ENCODE assay signal across 1 cellular context in the genomic region with DNA sequence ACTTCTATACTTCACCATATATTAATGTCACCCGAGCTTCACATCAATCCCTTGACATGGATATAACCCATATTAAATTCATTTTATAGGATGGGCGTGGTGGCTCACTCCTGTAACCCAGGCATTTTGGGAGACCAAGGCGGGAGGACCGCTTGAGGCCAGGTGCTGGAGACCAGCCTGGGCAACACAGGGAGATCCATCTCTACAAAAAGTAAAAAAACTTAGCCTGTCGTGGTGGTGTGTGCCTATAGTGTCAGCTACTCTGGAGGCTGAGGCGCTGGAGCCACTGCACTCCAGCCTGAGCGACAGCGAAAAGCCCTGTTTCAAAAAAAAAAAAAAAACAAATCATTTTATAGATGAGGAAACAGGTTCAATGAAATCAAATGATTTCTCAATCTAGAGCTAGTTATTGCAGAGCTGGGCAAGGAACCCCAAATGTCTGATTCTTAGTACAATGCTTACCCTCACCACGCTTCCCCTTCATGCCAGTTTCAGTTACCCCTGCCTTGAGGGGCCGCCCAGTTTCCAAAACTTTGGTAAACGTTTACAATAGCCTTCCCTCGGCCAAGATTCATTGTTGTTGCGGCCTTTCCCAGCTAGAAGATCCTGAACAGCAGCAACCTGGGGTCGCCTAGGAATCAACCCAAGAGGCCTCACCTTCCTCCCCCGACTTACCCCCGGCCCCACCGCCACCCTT.
TF ChIP-seq lines count a peak whose summit lies in the region.

No MANE protein-coding gene starts in this region.

TF ChIP-seq in HepG2, 621 proteins besides CTCF, POLR2A, EP300 and RAD21 (continues in another document):
- TF ChIP-seq, protein P1, sequence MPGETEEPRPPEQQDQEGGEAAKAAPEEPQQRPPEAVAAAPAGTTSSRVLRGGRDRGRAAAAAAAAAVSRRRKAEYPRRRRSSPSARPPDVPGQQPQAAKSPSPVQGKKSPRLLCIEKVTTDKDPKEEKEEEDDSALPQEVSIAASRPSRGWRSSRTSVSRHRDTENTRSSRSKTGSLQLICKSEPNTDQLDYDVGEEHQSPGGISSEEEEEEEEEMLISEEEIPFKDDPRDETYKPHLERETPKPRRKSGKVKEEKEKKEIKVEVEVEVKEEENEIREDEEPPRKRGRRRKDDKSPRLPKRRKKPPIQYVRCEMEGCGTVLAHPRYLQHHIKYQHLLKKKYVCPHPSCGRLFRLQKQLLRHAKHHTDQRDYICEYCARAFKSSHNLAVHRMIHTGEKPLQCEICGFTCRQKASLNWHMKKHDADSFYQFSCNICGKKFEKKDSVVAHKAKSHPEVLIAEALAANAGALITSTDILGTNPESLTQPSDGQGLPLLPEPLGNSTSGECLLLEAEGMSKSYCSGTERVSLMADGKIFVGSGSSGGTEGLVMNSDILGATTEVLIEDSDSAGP (CRISPR knock-in tag; IDR thresholded peaks at IDR 0.05; ENCODE audit: borderline replicate concordance) = no peak
- no peak for TF ChIP-seq ZNF614 (CRISPR knock-in tag; IDR thresholded peaks at IDR 0.05; ENCODE audit: borderline replicate concordance)
- TF ChIP-seq, protein P2, sequence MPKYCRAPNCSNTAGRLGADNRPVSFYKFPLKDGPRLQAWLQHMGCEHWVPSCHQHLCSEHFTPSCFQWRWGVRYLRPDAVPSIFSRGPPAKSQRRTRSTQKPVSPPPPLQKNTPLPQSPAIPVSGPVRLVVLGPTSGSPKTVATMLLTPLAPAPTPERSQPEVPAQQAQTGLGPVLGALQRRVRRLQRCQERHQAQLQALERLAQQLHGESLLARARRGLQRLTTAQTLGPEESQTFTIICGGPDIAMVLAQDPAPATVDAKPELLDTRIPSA (CRISPR knock-in tag; IDR thresholded peaks at IDR 0.05; ENCODE audit: borderline replicate concordance) = 0 out of 2 replicates have a peak, but pooled peaks have one; percentile 3
- TF ChIP-seq, protein P3, sequence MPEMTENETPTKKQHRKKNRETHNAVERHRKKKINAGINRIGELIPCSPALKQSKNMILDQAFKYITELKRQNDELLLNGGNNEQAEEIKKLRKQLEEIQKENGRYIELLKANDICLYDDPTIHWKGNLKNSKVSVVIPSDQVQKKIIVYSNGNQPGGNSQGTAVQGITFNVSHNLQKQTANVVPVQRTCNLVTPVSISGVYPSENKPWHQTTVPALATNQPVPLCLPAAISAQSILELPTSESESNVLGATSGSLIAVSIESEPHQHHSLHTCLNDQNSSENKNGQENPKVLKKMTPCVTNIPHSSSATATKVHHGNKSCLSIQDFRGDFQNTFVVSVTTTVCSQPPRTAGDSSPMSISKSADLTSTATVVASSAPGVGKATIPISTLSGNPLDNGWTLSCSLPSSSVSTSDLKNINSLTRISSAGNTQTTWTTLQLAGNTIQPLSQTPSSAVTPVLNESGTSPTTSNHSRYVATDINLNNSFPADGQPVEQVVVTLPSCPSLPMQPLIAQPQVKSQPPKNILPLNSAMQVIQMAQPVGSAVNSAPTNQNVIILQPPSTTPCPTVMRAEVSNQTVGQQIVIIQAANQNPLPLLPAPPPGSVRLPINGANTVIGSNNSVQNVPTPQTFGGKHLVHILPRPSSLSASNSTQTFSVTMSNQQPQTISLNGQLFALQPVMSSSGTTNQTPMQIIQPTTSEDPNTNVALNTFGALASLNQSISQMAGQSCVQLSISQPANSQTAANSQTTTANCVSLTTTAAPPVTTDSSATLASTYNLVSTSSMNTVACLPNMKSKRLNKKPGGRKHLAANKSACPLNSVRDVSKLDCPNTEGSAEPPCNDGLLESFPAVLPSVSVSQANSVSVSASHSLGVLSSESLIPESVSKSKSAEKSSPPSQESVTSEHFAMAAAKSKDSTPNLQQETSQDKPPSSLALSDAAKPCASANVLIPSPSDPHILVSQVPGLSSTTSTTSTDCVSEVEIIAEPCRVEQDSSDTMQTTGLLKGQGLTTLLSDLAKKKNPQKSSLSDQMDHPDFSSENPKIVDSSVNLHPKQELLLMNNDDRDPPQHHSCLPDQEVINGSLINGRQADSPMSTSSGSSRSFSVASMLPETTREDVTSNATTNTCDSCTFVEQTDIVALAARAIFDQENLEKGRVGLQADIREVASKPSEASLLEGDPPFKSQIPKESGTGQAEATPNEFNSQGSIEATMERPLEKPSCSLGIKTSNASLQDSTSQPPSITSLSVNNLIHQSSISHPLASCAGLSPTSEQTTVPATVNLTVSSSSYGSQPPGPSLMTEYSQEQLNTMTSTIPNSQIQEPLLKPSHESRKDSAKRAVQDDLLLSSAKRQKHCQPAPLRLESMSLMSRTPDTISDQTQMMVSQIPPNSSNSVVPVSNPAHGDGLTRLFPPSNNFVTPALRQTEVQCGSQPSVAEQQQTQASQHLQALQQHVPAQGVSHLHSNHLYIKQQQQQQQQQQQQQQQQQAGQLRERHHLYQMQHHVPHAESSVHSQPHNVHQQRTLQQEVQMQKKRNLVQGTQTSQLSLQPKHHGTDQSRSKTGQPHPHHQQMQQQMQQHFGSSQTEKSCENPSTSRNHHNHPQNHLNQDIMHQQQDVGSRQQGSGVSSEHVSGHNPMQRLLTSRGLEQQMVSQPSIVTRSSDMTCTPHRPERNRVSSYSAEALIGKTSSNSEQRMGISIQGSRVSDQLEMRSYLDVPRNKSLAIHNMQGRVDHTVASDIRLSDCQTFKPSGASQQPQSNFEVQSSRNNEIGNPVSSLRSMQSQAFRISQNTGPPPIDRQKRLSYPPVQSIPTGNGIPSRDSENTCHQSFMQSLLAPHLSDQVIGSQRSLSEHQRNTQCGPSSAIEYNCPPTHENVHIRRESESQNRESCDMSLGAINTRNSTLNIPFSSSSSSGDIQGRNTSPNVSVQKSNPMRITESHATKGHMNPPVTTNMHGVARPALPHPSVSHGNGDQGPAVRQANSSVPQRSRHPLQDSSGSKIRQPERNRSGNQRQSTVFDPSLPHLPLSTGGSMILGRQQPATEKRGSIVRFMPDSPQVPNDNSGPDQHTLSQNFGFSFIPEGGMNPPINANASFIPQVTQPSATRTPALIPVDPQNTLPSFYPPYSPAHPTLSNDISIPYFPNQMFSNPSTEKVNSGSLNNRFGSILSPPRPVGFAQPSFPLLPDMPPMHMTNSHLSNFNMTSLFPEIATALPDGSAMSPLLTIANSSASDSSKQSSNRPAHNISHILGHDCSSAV (CRISPR knock-in tag; IDR thresholded peaks at IDR 0.05; ENCODE audit: borderline replicate concordance) = no peak
- TF ChIP-seq ZNF567 (CRISPR knock-in tag; IDR thresholded peaks at IDR 0.05; ENCODE audit: borderline replicate concordance) = 0 out of 2 replicates have a peak, but pooled peaks have one; percentile 39
- TF ChIP-seq, protein P4, sequence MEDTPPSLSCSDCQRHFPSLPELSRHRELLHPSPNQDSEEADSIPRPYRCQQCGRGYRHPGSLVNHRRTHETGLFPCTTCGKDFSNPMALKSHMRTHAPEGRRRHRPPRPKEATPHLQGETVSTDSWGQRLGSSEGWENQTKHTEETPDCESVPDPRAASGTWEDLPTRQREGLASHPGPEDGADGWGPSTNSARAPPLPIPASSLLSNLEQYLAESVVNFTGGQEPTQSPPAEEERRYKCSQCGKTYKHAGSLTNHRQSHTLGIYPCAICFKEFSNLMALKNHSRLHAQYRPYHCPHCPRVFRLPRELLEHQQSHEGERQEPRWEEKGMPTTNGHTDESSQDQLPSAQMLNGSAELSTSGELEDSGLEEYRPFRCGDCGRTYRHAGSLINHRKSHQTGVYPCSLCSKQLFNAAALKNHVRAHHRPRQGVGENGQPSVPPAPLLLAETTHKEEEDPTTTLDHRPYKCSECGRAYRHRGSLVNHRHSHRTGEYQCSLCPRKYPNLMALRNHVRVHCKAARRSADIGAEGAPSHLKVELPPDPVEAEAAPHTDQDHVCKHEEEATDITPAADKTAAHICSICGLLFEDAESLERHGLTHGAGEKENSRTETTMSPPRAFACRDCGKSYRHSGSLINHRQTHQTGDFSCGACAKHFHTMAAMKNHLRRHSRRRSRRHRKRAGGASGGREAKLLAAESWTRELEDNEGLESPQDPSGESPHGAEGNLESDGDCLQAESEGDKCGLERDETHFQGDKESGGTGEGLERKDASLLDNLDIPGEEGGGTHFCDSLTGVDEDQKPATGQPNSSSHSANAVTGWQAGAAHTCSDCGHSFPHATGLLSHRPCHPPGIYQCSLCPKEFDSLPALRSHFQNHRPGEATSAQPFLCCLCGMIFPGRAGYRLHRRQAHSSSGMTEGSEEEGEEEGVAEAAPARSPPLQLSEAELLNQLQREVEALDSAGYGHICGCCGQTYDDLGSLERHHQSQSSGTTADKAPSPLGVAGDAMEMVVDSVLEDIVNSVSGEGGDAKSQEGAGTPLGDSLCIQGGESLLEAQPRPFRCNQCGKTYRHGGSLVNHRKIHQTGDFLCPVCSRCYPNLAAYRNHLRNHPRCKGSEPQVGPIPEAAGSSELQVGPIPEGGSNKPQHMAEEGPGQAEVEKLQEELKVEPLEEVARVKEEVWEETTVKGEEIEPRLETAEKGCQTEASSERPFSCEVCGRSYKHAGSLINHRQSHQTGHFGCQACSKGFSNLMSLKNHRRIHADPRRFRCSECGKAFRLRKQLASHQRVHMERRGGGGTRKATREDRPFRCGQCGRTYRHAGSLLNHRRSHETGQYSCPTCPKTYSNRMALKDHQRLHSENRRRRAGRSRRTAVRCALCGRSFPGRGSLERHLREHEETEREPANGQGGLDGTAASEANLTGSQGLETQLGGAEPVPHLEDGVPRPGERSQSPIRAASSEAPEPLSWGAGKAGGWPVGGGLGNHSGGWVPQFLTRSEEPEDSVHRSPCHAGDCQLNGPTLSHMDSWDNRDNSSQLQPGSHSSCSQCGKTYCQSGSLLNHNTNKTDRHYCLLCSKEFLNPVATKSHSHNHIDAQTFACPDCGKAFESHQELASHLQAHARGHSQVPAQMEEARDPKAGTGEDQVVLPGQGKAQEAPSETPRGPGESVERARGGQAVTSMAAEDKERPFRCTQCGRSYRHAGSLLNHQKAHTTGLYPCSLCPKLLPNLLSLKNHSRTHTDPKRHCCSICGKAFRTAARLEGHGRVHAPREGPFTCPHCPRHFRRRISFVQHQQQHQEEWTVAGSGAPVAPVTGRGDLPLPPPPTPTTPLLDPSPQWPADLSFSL (CRISPR knock-in tag; IDR thresholded peaks at IDR 0.05) = no peak
- no peak for TF ChIP-seq KMT2B (CRISPR knock-in tag; IDR thresholded peaks at IDR 0.05)
- TF ChIP-seq ZNF329 (CRISPR knock-in tag; IDR thresholded peaks at IDR 0.05; ENCODE audit: low read depth) = no peak
- TF ChIP-seq KLF9 (CRISPR knock-in tag; IDR thresholded peaks at IDR 0.05; ENCODE audit: low read depth) = no peak
- no peak for TF ChIP-seq ZNF678 (CRISPR knock-in tag; IDR thresholded peaks at IDR 0.05)
- no peak for TF ChIP-seq ZMYM4 (CRISPR knock-in tag; IDR thresholded peaks at IDR 0.05)
- TF ChIP-seq, protein P5, sequence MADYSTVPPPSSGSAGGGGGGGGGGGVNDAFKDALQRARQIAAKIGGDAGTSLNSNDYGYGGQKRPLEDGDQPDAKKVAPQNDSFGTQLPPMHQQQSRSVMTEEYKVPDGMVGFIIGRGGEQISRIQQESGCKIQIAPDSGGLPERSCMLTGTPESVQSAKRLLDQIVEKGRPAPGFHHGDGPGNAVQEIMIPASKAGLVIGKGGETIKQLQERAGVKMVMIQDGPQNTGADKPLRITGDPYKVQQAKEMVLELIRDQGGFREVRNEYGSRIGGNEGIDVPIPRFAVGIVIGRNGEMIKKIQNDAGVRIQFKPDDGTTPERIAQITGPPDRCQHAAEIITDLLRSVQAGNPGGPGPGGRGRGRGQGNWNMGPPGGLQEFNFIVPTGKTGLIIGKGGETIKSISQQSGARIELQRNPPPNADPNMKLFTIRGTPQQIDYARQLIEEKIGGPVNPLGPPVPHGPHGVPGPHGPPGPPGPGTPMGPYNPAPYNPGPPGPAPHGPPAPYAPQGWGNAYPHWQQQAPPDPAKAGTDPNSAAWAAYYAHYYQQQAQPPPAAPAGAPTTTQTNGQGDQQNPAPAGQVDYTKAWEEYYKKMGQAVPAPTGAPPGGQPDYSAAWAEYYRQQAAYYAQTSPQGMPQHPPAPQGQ (CRISPR knock-in tag; IDR thresholded peaks at IDR 0.05; ENCODE audit: borderline replicate concordance) = no peak
- TF ChIP-seq ZSCAN21 (CRISPR knock-in tag; IDR thresholded peaks at IDR 0.05; ENCODE audit: borderline replicate concordance) = no peak
- TF ChIP-seq ZFP36L1 (CRISPR knock-in tag; IDR thresholded peaks at IDR 0.05) = no peak
- no peak for TF ChIP-seq MAFG (CRISPR knock-in tag; IDR thresholded peaks at IDR 0.05)
- no peak for TF ChIP-seq HDAC2 (CRISPR knock-in tag; IDR thresholded peaks at IDR 0.05)
- no peak for TF ChIP-seq ZNF34 (CRISPR knock-in tag; IDR thresholded peaks at IDR 0.05; ENCODE audit: borderline replicate concordance)
- TF ChIP-seq ATRX (CRISPR knock-in tag; IDR thresholded peaks at IDR 0.05; ENCODE audit: borderline replicate concordance) = no peak
- TF ChIP-seq SSRP1 (CRISPR knock-in tag; IDR thresholded peaks at IDR 0.05) = no peak
- no peak for TF ChIP-seq ZSCAN9 (CRISPR knock-in tag; IDR thresholded peaks at IDR 0.05; ENCODE audit: borderline replicate concordance)
- TF ChIP-seq, protein P6, sequence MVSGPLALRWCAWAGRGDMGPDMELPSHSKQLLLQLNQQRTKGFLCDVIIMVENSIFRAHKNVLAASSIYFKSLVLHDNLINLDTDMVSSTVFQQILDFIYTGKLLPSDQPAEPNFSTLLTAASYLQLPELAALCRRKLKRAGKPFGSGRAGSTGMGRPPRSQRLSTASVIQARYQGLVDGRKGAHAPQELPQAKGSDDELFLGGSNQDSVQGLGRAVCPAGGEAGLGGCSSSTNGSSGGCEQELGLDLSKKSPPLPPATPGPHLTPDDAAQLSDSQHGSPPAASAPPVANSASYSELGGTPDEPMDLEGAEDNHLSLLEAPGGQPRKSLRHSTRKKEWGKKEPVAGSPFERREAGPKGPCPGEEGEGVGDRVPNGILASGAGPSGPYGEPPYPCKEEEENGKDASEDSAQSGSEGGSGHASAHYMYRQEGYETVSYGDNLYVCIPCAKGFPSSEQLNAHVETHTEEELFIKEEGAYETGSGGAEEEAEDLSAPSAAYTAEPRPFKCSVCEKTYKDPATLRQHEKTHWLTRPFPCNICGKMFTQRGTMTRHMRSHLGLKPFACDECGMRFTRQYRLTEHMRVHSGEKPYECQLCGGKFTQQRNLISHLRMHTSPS (CRISPR knock-in tag; IDR thresholded peaks at IDR 0.05; ENCODE audit: low read depth) = 0 out of 2 replicates have a peak, but pooled peaks have one; percentile 25
- TF ChIP-seq, protein P7, sequence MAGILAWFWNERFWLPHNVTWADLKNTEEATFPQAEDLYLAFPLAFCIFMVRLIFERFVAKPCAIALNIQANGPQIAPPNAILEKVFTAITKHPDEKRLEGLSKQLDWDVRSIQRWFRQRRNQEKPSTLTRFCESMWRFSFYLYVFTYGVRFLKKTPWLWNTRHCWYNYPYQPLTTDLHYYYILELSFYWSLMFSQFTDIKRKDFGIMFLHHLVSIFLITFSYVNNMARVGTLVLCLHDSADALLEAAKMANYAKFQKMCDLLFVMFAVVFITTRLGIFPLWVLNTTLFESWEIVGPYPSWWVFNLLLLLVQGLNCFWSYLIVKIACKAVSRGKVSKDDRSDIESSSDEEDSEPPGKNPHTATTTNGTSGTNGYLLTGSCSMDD (CRISPR knock-in tag; IDR thresholded peaks at IDR 0.05) = no peak
- TF ChIP-seq ZNF563 (CRISPR knock-in tag; IDR thresholded peaks at IDR 0.05) = no peak
- TF ChIP-seq, protein P8, sequence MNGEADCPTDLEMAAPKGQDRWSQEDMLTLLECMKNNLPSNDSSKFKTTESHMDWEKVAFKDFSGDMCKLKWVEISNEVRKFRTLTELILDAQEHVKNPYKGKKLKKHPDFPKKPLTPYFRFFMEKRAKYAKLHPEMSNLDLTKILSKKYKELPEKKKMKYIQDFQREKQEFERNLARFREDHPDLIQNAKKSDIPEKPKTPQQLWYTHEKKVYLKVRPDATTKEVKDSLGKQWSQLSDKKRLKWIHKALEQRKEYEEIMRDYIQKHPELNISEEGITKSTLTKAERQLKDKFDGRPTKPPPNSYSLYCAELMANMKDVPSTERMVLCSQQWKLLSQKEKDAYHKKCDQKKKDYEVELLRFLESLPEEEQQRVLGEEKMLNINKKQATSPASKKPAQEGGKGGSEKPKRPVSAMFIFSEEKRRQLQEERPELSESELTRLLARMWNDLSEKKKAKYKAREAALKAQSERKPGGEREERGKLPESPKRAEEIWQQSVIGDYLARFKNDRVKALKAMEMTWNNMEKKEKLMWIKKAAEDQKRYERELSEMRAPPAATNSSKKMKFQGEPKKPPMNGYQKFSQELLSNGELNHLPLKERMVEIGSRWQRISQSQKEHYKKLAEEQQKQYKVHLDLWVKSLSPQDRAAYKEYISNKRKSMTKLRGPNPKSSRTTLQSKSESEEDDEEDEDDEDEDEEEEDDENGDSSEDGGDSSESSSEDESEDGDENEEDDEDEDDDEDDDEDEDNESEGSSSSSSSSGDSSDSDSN (CRISPR knock-in tag; IDR thresholded peaks at IDR 0.05) = no peak
- no peak for TF ChIP-seq ZNF335 (CRISPR knock-in tag; IDR thresholded peaks at IDR 0.05)
